Comparison of ENCODE assay signal across 8 cellular contexts in genomic region chr17:9645858-9646555, GRCh38. TPM values are rescaled to one million over a fixed set of nuclear protein-coding genes. Genes with fewer than 3 reads are reported as not detected.
DNase-seq lines count a peak whose midpoint lies in the region; ATAC-seq lines count a peak whose summit lies in the region.

No MANE protein-coding gene starts in this region.

- H3K36me3 Mint-ChIP-seq in activated naive CD8-positive, alpha-beta T cell: peaks cover 2% of the 10 kb centered on the region

- H3K4me2 ChIP-seq in skeletal muscle satellite cell (ENCODE audit: low read length): peak overlapping the region; percentile 94

- H3K4me3 ChIP-seq in iPS-11a (ENCODE audit: low read depth, low read length): peak overlapping the region; percentile 52
- H3K4me3 ChIP-seq in skeletal muscle satellite cell (ENCODE audit: low read length): peak overlapping the region; percentile 67

- no peak overlapping the region for H3K27ac Mint-ChIP-seq in activated naive CD8-positive, alpha-beta T cell

- no peaks in the 10 kb centered on the region for H3K9me3 ChIP-seq in skeletal muscle satellite cell (replicated peaks; ENCODE audit: low read length)

- DNase-seq in NCI-H2196 (lab: John Stamatoyannopoulos, UW; ENCODE audit: unreplicated experiment) (peak; percentile 10), NCI-H2196 treated with DMSO at 0.1 percent for 48 hours (lab: John Stamatoyannopoulos, UW; ENCODE audit: unreplicated experiment) (no peak), NCI-H146 (lab: John Stamatoyannopoulos, UW) (peak; percentile 70), HPDE6-E6E7 (ENCODE audit: extremely low spot score) (no peak)

- peak overlapping the region; percentile 77 for H3K4me3 Mint-ChIP-seq in activated naive CD8-positive, alpha-beta T cell

- no peaks in the 10 kb centered on the region for H3K9me3 Mint-ChIP-seq in activated naive CD8-positive, alpha-beta T cell (ENCODE audit: low read depth)

- H3K27me3 ChIP-seq in skeletal muscle satellite cell (ENCODE audit: control insufficient read depth, insufficient read depth, low read length): no peaks in the 10 kb centered on the region

- no peak for ATAC-seq in GM21528 (IDR thresholded peaks at IDR 0.05; ENCODE audit: low FRiP score, unreplicated experiment)

- H3K4me1 Mint-ChIP-seq in activated naive CD8-positive, alpha-beta T cell (ENCODE audit: low read depth): peaks cover 13% of the 10 kb centered on the region

- no peaks in the 10 kb centered on the region for H3K36me3 ChIP-seq in skeletal muscle satellite cell (ENCODE audit: insufficient read depth, low read length)

- peaks cover 19% of the 10 kb centered on the region for H3K4me1 ChIP-seq in skeletal muscle satellite cell (ENCODE audit: control insufficient read depth, insufficient read depth, low read length)

- H3K27me3 Mint-ChIP-seq in activated naive CD8-positive, alpha-beta T cell: peaks cover 31% of the 10 kb centered on the region

- H3K9ac ChIP-seq in skeletal muscle satellite cell (ENCODE audit: low read depth, low read length): peak overlapping the region; percentile 63

RNA-seq across cellular contexts. Expression of gene USP43, which starts 0.7 kb away (rescaled TPM):
- not detected in 2 replicates for total RNA-seq in skeletal muscle satellite cell (2012; rRNA removed)

Comparison
In these comparisons a context has a peak if more than half of its experiments do, and no peak if none do; other contexts are left out.
1. DNase-seq: peak in NCI-H2196 (single experiment) and NCI-H146 (single experiment); none in NCI-H2196 treated with DMSO at 0.1 percent for 48 hours (single experiment) and HPDE6-E6E7 (single experiment).